19 cellular contexts compared by ENCODE assay signal in genomic region chr10:109919224-109919623, GRCh38. TPM values are rescaled to one million over a fixed set of nuclear protein-coding genes. Genes with fewer than 3 reads are reported as not detected.
DNase-seq lines count a peak whose midpoint lies in the region; ATAC-seq and TF ChIP-seq lines count a peak whose summit lies in the region.
"Had no signal": no experiment of that assay in that cellular context is flagged by ENCODE, and none has a peak within 500 bp of the region (broad histone marks: within the 10 kb centered on the region; RNA-seq: fewer than 3 reads in every experiment).

No MANE protein-coding gene starts in this region.

- H3K4me1 Mint-ChIP-seq in immature natural killer cell = peaks cover 84 to 86% of the 10 kb centered on the region in 2 donors

- H2BK120ac ChIP-seq in neuronal stem cell (ENCODE audit: low read depth, low read length) = no peak overlapping the region

- H3K9me3 Mint-ChIP-seq in immature natural killer cell = no peaks in the 10 kb centered on the region

- H3K27me3 Mint-ChIP-seq in immature natural killer cell (ENCODE audit: low read depth in 3 of 3) = peaks cover 0 to 14% (median 9%) of the 10 kb centered on the region in 3 donors

- POLR2A ChIA-PET in RWPE1 (lab: Yijun Ruan, JAX; ENCODE audit: low non-redundant PET) = no interaction called here

- peak overlapping the region in 5 of 6 donors; percentile 4 to 74 (median 34) for H3K27ac Mint-ChIP-seq in immature natural killer cell

- no peak overlapping the region for H3K18ac ChIP-seq in neuronal stem cell (ENCODE audit: low read length)

- H4K91ac ChIP-seq in neuronal stem cell (ENCODE audit: low read depth, low read length, poor library complexity) = no peak overlapping the region

- H2BK15ac ChIP-seq in neuronal stem cell (ENCODE audit: low read length) = no peak overlapping the region

- no peak overlapping the region for H2AFZ ChIP-seq in neuronal stem cell (ENCODE audit: low read length)

- CTCF ChIA-PET in RWPE1 (lab: Yijun Ruan, JAX) = no interaction called here

- H4K8ac ChIP-seq in neuronal stem cell (ENCODE audit: low read depth, low read length) = no peak overlapping the region

- no peak overlapping the region for H2AK5ac ChIP-seq in neuronal stem cell (ENCODE audit: low read depth, low read length)

- peaks cover 0 to 3% (median 2%) of the 10 kb centered on the region in 3 donors for H3K36me3 Mint-ChIP-seq in immature natural killer cell

- H3K14ac ChIP-seq in neuronal stem cell (ENCODE audit: low read length) = no peak overlapping the region

- H3K4me2 ChIP-seq in neuronal stem cell (ENCODE audit: insufficient read depth, low read length, poor library complexity, severe bottlenecking) = no peak overlapping the region
- H3K4me2 ChIP-seq: BLaER1 treated with 17β-estradiol and CSF1 and Interleukin-3, amounts not matched to agents 10 nM and 100 nM had no signal

- no peak overlapping the region for H3K9ac ChIP-seq in neuronal stem cell (ENCODE audit: low read depth, low read length, poor library complexity)
- H3K9ac ChIP-seq: BLaER1 treated with 17β-estradiol and CSF1 and Interleukin-3, amounts not matched to agents 10 nM and 100 nM had no signal

- no peak overlapping the region for H2BK5ac ChIP-seq in neuronal stem cell (ENCODE audit: low read length)

- H3K79me1 ChIP-seq in neuronal stem cell (ENCODE audit: low read depth, low read length) = peaks cover 3% of the 10 kb centered on the region

- peaks cover 0 to 8% of the 10 kb centered on the region in 2 donors for H3K36me3 ChIP-seq in neuronal stem cell (replicated peaks in 1 of 2; ENCODE audit: control insufficient read depth in 2 of 2, insufficient read depth in 2 of 2, low read length in 2 of 2)
- H3K36me3 ChIP-seq: SJCRH30 had no signal

- ATAC-seq in HG02610 (IDR thresholded peaks at IDR 0.05; ENCODE audit: unreplicated experiment) = peak; percentile 20

- H3K4me1 ChIP-seq in neuronal stem cell (ENCODE audit: control insufficient read depth in 2 of 2, insufficient read depth in 1 of 2, low read depth in 1 of 2, low read length in 2 of 2) = peaks cover 4 to 7% of the 10 kb centered on the region in 2 donors

- peaks cover 0 to 3% of the 10 kb centered on the region in 2 donors for H3K9me3 ChIP-seq in neuronal stem cell (replicated peaks in 1 of 2; ENCODE audit: control insufficient read depth in 2 of 2, insufficient read depth in 1 of 2, low read depth in 1 of 2, low read length in 2 of 2)
- H3K9me3 ChIP-seq: SJCRH30 had no signal

- H3K4me3 ChIP-seq in neuronal stem cell (ENCODE audit: low read length in 2 of 2) = no peak overlapping the region
- H3K4me3 ChIP-seq: BLaER1 treated with 17β-estradiol and CSF1 and Interleukin-3, amounts not matched to agents 10 nM and 100 nM; MG63; SJCRH30 had no signal

- H3K27me3 ChIP-seq in neuronal stem cell (ENCODE audit: control insufficient read depth in 3 of 3, insufficient read depth in 3 of 3, low read depth in 1 of 3, low read length in 3 of 3) = no peaks in the 10 kb centered on the region
- H3K27me3 ChIP-seq: BLaER1 treated with 17β-estradiol and CSF1 and Interleukin-3, amounts not matched to agents 10 nM and 100 nM; MG63; SJCRH30 had no signal

- H3K23ac ChIP-seq in neuronal stem cell (ENCODE audit: low read depth, low read length, poor library complexity) = no peak overlapping the region

- WGBS in neuronal stem cell (ENCODE audit: extremely low coverage in 2 of 2, insufficient read length in 2 of 2, insufficient replicate concordance in 1 of 2), 2 donors = no CpG with 5 or more reads among the region's 2 CpGs

- H3K4ac ChIP-seq in neuronal stem cell (ENCODE audit: low read length) = no peak overlapping the region

- no peak overlapping the region for H3K27ac ChIP-seq in neuronal stem cell (replicated peaks; ENCODE audit: low read length)
- H3K27ac ChIP-seq in RWPE1 = no peak overlapping the region
- H3K27ac ChIP-seq: 22Rv1; BLaER1 treated with 17β-estradiol and CSF1 and Interleukin-3, amounts not matched to agents 10 nM and 100 nM; SJCRH30 had no signal

- no peak for TF ChIP-seq CTCF in RWPE1 (conservative IDR thresholded peaks at IDR 0.05; ENCODE audit: low read depth)

- H2BK12ac ChIP-seq in neuronal stem cell (ENCODE audit: low read length) = no peak overlapping the region

- H3K4me3 Mint-ChIP-seq in immature natural killer cell = peak overlapping the region in 2 of 5 donors; percentile 12 to 23

- DNase-seq in DMS53 (lab: John Stamatoyannopoulos, UW) (peak; percentile 6), DMS53 treated with DMSO at 0.1 percent for 48 hours (lab: John Stamatoyannopoulos, UW; ENCODE audit: unreplicated experiment) (no peak), RKO (ENCODE audit: low spot score) (peak; percentile 32), immature natural killer cell (no peak), neuronal stem cell (ENCODE audit: low spot score) (no peak), mucosa of gallbladder (ENCODE audit: low spot score) (no peak), RWPE1 (ENCODE audit: low spot score) (no peak)
- DNase-seq: DMS 273 treated with DMSO at 0.1 percent for 48 hours, GOT3, KG1, MG63, NCI-H1105 treated with DMSO at 0.1 percent for 48 hours, NCI-H187 treated with DMSO at 0.1 percent for 48 hours, NCI-H82, RPMI8226 had no signal

RNA-seq across cellular contexts. Expression of gene XPNPEP1, which starts 4.1 kb away (rescaled TPM):
- polyA plus RNA-seq in immature natural killer cell = 10 to 100 TPM; 36.4 to 71.7 (median 57.7) TPM
- 42.0 TPM for polyA plus RNA-seq in neuronal stem cell (2013, experiment 1 of 2)
- polyA plus RNA-seq in neuronal stem cell (2013, experiment 2 of 2) = 39.6 TPM
- total RNA-seq in mucosa of gallbladder = 86.4 TPM

Comparison
In these comparisons a context has a peak if more than half of its experiments do, and no peak if none do; other contexts are left out.
1. DNase-seq: peak in DMS53 (single experiment) and RKO (single experiment); none in DMS53 treated with DMSO at 0.1 percent for 48 hours (single experiment), immature natural killer cell (0 of 3), neuronal stem cell (single experiment), mucosa of gallbladder (single experiment) and RWPE1 (single experiment).